18 cellular contexts compared by ENCODE assay signal in genomic region chr1:163399976-163400375, GRCh38.
A peak's percentile ranks its signal among the peaks of the same experiment; 100 is the strongest.
DNase-seq lines count a peak whose midpoint lies in the region; TF ChIP-seq lines count a peak whose summit lies in the region.
"Had no signal": no experiment of that assay in that cellular context is flagged by ENCODE, and none has a peak within 500 bp of the region (broad histone marks: within the 10 kb centered on the region; RNA-seq: fewer than 3 reads in every experiment).

No MANE protein-coding gene starts in this region.

- H3K9me3 Mint-ChIP-seq in brain: peaks cover 0 to 6% (median 2%) of the 10 kb centered on the region in 5 experiments
- no peaks in the 10 kb centered on the region for H3K9me3 Mint-ChIP-seq in activated naive CD4-positive, alpha-beta T cell treated with anti-CD3 and anti-CD28 coated beads, Interleukin-2, amount 10 ng/mL, durations not matched to agents 7 days and 5 days
- H3K9me3 Mint-ChIP-seq: activated CD4-positive, alpha-beta memory T cell treated with anti-CD3 and anti-CD28 coated beads, Interleukin-2, amount 10 ng/mL, durations not matched to agents 7 days and 5 days; stimulated activated effector memory CD8-positive, alpha-beta T cell treated with anti-CD3 and anti-CD28 coated beads, Interleukin-12 subunit alpha, Interleukin-12 subunit beta, amount 100 ng/mL, for 72 hours; T-helper 2 cell treated with Interferon-gamma antibody and Interleukin-4, amounts not matched to agents 5 μg/mL and 100 μg/mL, for 36 hours had no signal

- no peaks in the 10 kb centered on the region for H3K36me3 Mint-ChIP-seq in brain
- no peaks in the 10 kb centered on the region for H3K36me3 Mint-ChIP-seq in activated naive CD4-positive, alpha-beta T cell treated with anti-CD3 and anti-CD28 coated beads, Interleukin-2, amount 10 ng/mL, durations not matched to agents 7 days and 5 days
- H3K36me3 Mint-ChIP-seq: stimulated activated effector memory CD8-positive, alpha-beta T cell treated with anti-CD3 and anti-CD28 coated beads, Interleukin-12 subunit alpha, Interleukin-12 subunit beta, amount 100 ng/mL, for 72 hours had no signal

- 3% methylated on average over 9 of the region's 9 CpGs for WGBS in HUES64

- H3K4me3 Mint-ChIP-seq in brain: peak overlapping the region; percentile 11 to 79 (median 62)
- H3K4me3 Mint-ChIP-seq in activated naive CD4-positive, alpha-beta T cell treated with anti-CD3 and anti-CD28 coated beads, Interleukin-2, amount 10 ng/mL, durations not matched to agents 7 days and 5 days: no peak overlapping the region
- H3K4me3 Mint-ChIP-seq: activated CD4-positive, alpha-beta memory T cell treated with anti-CD3 and anti-CD28 coated beads, Interleukin-2, amount 10 ng/mL, durations not matched to agents 7 days and 5 days; stimulated activated effector memory CD8-positive, alpha-beta T cell treated with anti-CD3 and anti-CD28 coated beads, Interleukin-12 subunit alpha, Interleukin-12 subunit beta, amount 100 ng/mL, for 72 hours; T-helper 2 cell treated with Interferon-gamma antibody and Interleukin-4, amounts not matched to agents 5 μg/mL and 100 μg/mL, for 36 hours had no signal

- peaks cover 58% of the 10 kb centered on the region for H3K4me1 Mint-ChIP-seq in brain
- H3K4me1 Mint-ChIP-seq in activated naive CD4-positive, alpha-beta T cell treated with anti-CD3 and anti-CD28 coated beads, Interleukin-2, amount 10 ng/mL, durations not matched to agents 7 days and 5 days: no peaks in the 10 kb centered on the region
- H3K4me1 Mint-ChIP-seq: activated CD4-positive, alpha-beta memory T cell treated with anti-CD3 and anti-CD28 coated beads, Interleukin-2, amount 10 ng/mL, durations not matched to agents 7 days and 5 days; stimulated activated effector memory CD8-positive, alpha-beta T cell treated with anti-CD3 and anti-CD28 coated beads, Interleukin-12 subunit alpha, Interleukin-12 subunit beta, amount 100 ng/mL, for 72 hours had no signal

- DNase-seq in substantia nigra (lab: John Stamatoyannopoulos, UW) (peak in 38 of 49 donors; percentile 3 to 84 (median 40)), HCEC 1CT (no peak)
- no peak for DNase-seq in effector CD4-positive, alpha-beta T cell
- DNase-seq in activated naive CD4-positive, alpha-beta T cell treated with anti-CD3 and anti-CD28 coated beads, Interleukin-2, amount 10 ng/mL, durations not matched to agents 7 days and 5 days: no peak
- DNase-seq: activated CD4-positive, alpha-beta memory T cell treated with anti-CD3 and anti-CD28 coated beads, Interleukin-2, amount 10 ng/mL, durations not matched to agents 7 days and 5 days; activated naive CD4-positive, alpha-beta T cell; GOT3; NCI-H1436; NCI-H345; ovary; SK-N-SH had no signal

- H3K4me3 ChIP-seq in HUES64 (ENCODE audit: low read length) (peak overlapping the region; percentile 12; the same call in 1 of the 2 replicates), iPS-20b (ENCODE audit: low read length) (peak overlapping the region; percentile 18; the same call in 1 of the 2 replicates)
- H3K4me3 ChIP-seq: ascending aorta, hepatocyte, ovary had no signal

- H3K27ac Mint-ChIP-seq in brain: peak overlapping the region; percentile 74 to 97 (median 93)
- H3K27ac Mint-ChIP-seq in activated naive CD4-positive, alpha-beta T cell treated with anti-CD3 and anti-CD28 coated beads, Interleukin-2, amount 10 ng/mL, durations not matched to agents 7 days and 5 days: no peak overlapping the region
- H3K27ac Mint-ChIP-seq: activated CD4-positive, alpha-beta memory T cell treated with anti-CD3 and anti-CD28 coated beads, Interleukin-2, amount 10 ng/mL, durations not matched to agents 7 days and 5 days; stimulated activated effector memory CD8-positive, alpha-beta T cell treated with anti-CD3 and anti-CD28 coated beads, Interleukin-12 subunit alpha, Interleukin-12 subunit beta, amount 100 ng/mL, for 72 hours; T-helper 2 cell treated with Interferon-gamma antibody and Interleukin-4, amounts not matched to agents 5 μg/mL and 100 μg/mL, for 36 hours had no signal

- H3K36me3 ChIP-seq in HUES64 (ENCODE audit: insufficient read depth, low read length): no peaks in the 10 kb centered on the region
- H3K36me3 ChIP-seq in iPS-20b (ENCODE audit: insufficient read depth, low read depth, low read length): no peaks in the 10 kb centered on the region
- H3K36me3 ChIP-seq: ascending aorta, ovary had no signal

- H3K27me3 ChIP-seq in HUES64 (ENCODE audit: insufficient read depth, low read length): peaks cover 14% of the 10 kb centered on the region; the same call in 1 of the 2 replicates
- H3K27me3 ChIP-seq in iPS-20b (ENCODE audit: insufficient read depth, low read length): peaks cover 28% of the 10 kb centered on the region
- H3K27me3 ChIP-seq: ascending aorta, hepatocyte, ovary had no signal

- H3K27me3 Mint-ChIP-seq in brain: peaks cover 18% of the 10 kb centered on the region
- peaks cover 4% of the 10 kb centered on the region for H3K27me3 Mint-ChIP-seq in activated naive CD4-positive, alpha-beta T cell treated with anti-CD3 and anti-CD28 coated beads, Interleukin-2, amount 10 ng/mL, durations not matched to agents 7 days and 5 days

- TF ChIP-seq CTCF in brain (conservative IDR thresholded peaks at IDR 0.05): no peak

- CTCF ChIA-PET in activated naive CD4-positive, alpha-beta T cell treated with anti-CD3 and anti-CD28 coated beads, Interleukin-2, amount 10 ng/mL, durations not matched to agents 7 days and 5 days (lab: Charles Lee): interaction anchor here (0.6 kb wide), 1 partner anchor 1847 kb away, joined by 3 read pairs; no protein-coding TSS in a partner anchor

- no peaks in the 10 kb centered on the region for H3K9me3 ChIP-seq in HUES64 (ENCODE audit: insufficient read depth, low read depth, low read length)
- no peaks in the 10 kb centered on the region for H3K9me3 ChIP-seq in iPS-20b (ENCODE audit: insufficient read depth, low read depth, low read length)
- H3K9me3 ChIP-seq: ascending aorta, ovary, SK-N-SH had no signal

- peak overlapping the region; percentile 89 for H3K27ac ChIP-seq in HUES64 (ENCODE audit: low read depth, low read length)
- peak overlapping the region; percentile 26 for H3K27ac ChIP-seq in iPS-20b (ENCODE audit: low read length)
- H3K27ac ChIP-seq in substantia nigra (ENCODE audit: low read depth, low read length, poor library complexity, severe bottlenecking): no peak overlapping the region
- H3K27ac ChIP-seq: ascending aorta, hepatocyte, ovary had no signal

- H3K9ac ChIP-seq in HUES64 (ENCODE audit: low read depth, low read length): peak overlapping the region; percentile 44
- peak overlapping the region; percentile 68 for H3K9ac ChIP-seq in iPS-20b (ENCODE audit: low read depth, low read length)
- H3K9ac ChIP-seq: SK-N-SH had no signal

- H3K4me1 ChIP-seq in HUES64 (ENCODE audit: insufficient read depth, low read length) (peaks cover 42% of the 10 kb centered on the region), iPS-20b (ENCODE audit: insufficient read depth, low read length) (peaks cover 36% of the 10 kb centered on the region)
- H3K4me1 ChIP-seq: ascending aorta had no signal

Comparison
In these comparisons a context has a peak if more than half of its experiments do, and no peak if none do; other contexts are left out.
1. DNase-seq: peak in substantia nigra (38 of 49); none in effector CD4-positive, alpha-beta T cell (single experiment), activated naive CD4-positive, alpha-beta T cell treated with anti-CD3 and anti-CD28 coated beads, Interleukin-2, amount 10 ng/mL, durations not matched to agents 7 days and 5 days (single experiment) and HCEC 1CT (single experiment).